ENCODE assay signal across 8 cellular contexts in the genomic region with DNA sequence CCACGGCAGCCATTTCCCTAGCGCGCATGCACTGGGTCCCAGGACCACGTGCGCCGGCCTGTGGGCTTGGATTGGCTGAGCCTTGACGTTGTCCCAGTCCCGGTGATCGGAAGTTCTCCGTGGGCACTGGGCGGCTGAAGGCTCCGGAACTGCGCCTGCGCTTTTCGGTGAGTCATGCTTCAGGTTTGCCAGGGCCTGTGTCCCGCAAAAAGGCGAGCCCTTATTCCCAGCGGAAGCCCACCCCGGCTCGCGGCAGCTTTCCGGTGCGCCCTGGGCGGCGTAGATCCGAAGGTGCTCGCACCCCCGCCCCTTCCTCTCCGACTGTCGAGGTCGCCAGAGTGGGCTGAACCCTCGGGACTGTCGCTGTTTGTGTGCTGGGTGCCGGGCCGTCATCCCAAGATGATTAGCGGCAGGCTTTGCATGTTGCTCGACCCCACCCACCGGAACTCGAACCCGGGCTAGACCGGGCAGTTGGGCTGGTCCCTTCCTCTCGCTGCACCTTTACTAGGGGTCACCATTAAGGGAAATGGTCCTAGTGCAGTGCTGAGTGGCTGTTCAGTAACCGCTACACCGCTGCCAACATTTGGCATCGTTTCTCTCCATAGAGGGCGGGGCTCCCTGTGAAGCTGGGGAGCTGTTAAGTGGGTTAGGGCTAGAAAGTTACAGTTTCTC. TPM values are rescaled to one million over a fixed set of nuclear protein-coding genes. Genes with fewer than 3 reads are reported as not detected.
DNase-seq lines count a peak whose midpoint lies in the region; ATAC-seq and TF ChIP-seq lines count a peak whose summit lies in the region.

A gene with protein sequence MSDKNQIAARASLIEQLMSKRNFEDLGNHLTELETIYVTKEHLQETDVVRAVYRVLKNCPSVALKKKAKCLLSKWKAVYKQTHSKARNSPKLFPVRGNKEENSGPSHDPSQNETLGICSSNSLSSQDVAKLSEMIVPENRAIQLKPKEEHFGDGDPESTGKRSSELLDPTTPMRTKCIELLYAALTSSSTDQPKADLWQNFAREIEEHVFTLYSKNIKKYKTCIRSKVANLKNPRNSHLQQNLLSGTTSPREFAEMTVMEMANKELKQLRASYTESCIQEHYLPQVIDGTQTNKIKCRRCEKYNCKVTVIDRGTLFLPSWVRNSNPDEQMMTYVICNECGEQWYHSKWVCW (plus strand): TSS at position 120 of the 672 bp plus-strand sequence. CDS start 9,368 bp downstream, outside the sequence.

- peaks cover 13% of the 10 kb centered on the region; the same call in 1 of the 2 replicates for H3K79me2 ChIP-seq in SU-DHL-6 (ENCODE audit: insufficient read depth, low read length)

- TF ChIP-seq CTCF in GM12865 (IDR thresholded peaks at IDR 0.05; ENCODE audit: insufficient read depth, low read depth, low read length, missing control alignments) (no peak), SU-DHL-6 (IDR thresholded peaks at IDR 0.05; ENCODE audit: insufficient read depth, low read length, poor library complexity, severe bottlenecking) (no peak), osteocyte (IDR thresholded peaks at IDR 0.05) (no peak)

- H3F3A ChIP-seq in SU-DHL-6 (ENCODE audit: insufficient read depth), result no peaks in the 10 kb centered on the region

- intact Hi-C loops in Right ventricle myocardium inferior (cut with DNase I), result loop anchor here (2.0 to 10.0 kb wide), 2 partner anchors 378 to 678 kb away; a partner anchor contains a TSS

- H3K27ac Mint-ChIP-seq in activated naive CD8-positive, alpha-beta T cell treated with anti-CD3 and anti-CD28 coated beads, Interleukin-2, amount 50 U/mL, for 24 hours, result peak within 1 kb of the TSS; percentile 86
- peak within 1 kb of the TSS; percentile 93 for H3K27ac Mint-ChIP-seq in osteocyte (ENCODE audit: unreplicated experiment)

- H3K4me1 Mint-ChIP-seq in activated naive CD8-positive, alpha-beta T cell treated with anti-CD3 and anti-CD28 coated beads, Interleukin-2, amount 50 U/mL, for 24 hours, result peaks cover 15% of the 10 kb centered on the region
- H3K4me1 Mint-ChIP-seq in osteocyte (ENCODE audit: unreplicated experiment), result peaks cover 5% of the 10 kb centered on the region

- no peaks in the 10 kb centered on the region for H3K9me2 ChIP-seq in SU-DHL-6 (replicated peaks; ENCODE audit: insufficient read depth, low read length)

- no peaks in the 10 kb centered on the region for H4K20me1 ChIP-seq in SU-DHL-6 (ENCODE audit: low read depth, low read length)

- 1% methylated on average over 46 of the region's 46 CpGs for WGBS in thymus

- H3K27me3 ChIP-seq in SU-DHL-6 (ENCODE audit: low read length), result no peaks in the 10 kb centered on the region
- no peaks in the 10 kb centered on the region for H3K27me3 ChIP-seq in thymus (ENCODE audit: control insufficient read depth, insufficient read depth)

- DNase-seq in GM12865 (ENCODE audit: low read depth) (peak; percentile 97), NCI-H1105 treated with DMSO at 0.1 percent for 48 hours (lab: John Stamatoyannopoulos, UW) (peak; percentile 91), Right ventricle myocardium inferior (ENCODE audit: missing footprints) (peak; percentile 97), osteocyte (ENCODE audit: extremely low spot score, unreplicated experiment) (peak; percentile 98)
- peak; percentile 89 for DNase-seq in activated naive CD8-positive, alpha-beta T cell treated with anti-CD3 and anti-CD28 coated beads, Interleukin-2, amount 50 U/mL, for 24 hours

- peak within 1 kb of the TSS; percentile 85 for H3K4me2 ChIP-seq in SU-DHL-6 (ENCODE audit: low read depth, low read length, poor library complexity, severe bottlenecking)

- ATAC-seq in HG02678 (IDR thresholded peaks at IDR 0.05; ENCODE audit: unreplicated experiment) (peak; percentile 93), Right ventricle myocardium inferior (peak; percentile 100)
- peak; percentile 94 for ATAC-seq in activated naive CD8-positive, alpha-beta T cell treated with anti-CD3 and anti-CD28 coated beads, Interleukin-2, amount 50 U/mL, for 24 hours

- no peaks in the 10 kb centered on the region for H3K4me1 ChIP-seq in thymus (ENCODE audit: control insufficient read depth, insufficient read depth, low read length)

- peak within 1 kb of the TSS; percentile 81 for H3K4me3 Mint-ChIP-seq in activated naive CD8-positive, alpha-beta T cell treated with anti-CD3 and anti-CD28 coated beads, Interleukin-2, amount 50 U/mL, for 24 hours
- H3K4me3 Mint-ChIP-seq in osteocyte (ENCODE audit: unreplicated experiment), result peak within 1 kb of the TSS; percentile 83

- H3K27ac ChIP-seq in SU-DHL-6 (ENCODE audit: low read depth, low read length) (peak within 1 kb of the TSS; percentile 77), thymus (ENCODE audit: low read depth) (peak within 1 kb of the TSS; percentile 95)

- peak within 1 kb of the TSS; percentile 61 for H3K9ac ChIP-seq in SU-DHL-6 (ENCODE audit: low read length)

- H3K9me3 ChIP-seq in SU-DHL-6 (ENCODE audit: insufficient read depth, low read length) (no peaks in the 10 kb centered on the region), thymus (ENCODE audit: control insufficient read depth) (no peaks in the 10 kb centered on the region)

- no peaks in the 10 kb centered on the region for H3K9me3 Mint-ChIP-seq in activated naive CD8-positive, alpha-beta T cell treated with anti-CD3 and anti-CD28 coated beads, Interleukin-2, amount 50 U/mL, for 24 hours
- no peaks in the 10 kb centered on the region for H3K9me3 Mint-ChIP-seq in osteocyte (ENCODE audit: unreplicated experiment)

- H3K36me3 ChIP-seq in SU-DHL-6 (ENCODE audit: low read length) (no peaks in the 10 kb centered on the region), thymus (ENCODE audit: control insufficient read depth, insufficient read depth) (peaks cover 5% of the 10 kb centered on the region)

- H3K36me3 Mint-ChIP-seq in activated naive CD8-positive, alpha-beta T cell treated with anti-CD3 and anti-CD28 coated beads, Interleukin-2, amount 50 U/mL, for 24 hours (ENCODE audit: low read depth), result no peaks in the 10 kb centered on the region
- H3K36me3 Mint-ChIP-seq in osteocyte (ENCODE audit: unreplicated experiment), result no peaks in the 10 kb centered on the region

- peak within 1 kb of the TSS; percentile 61 for H3K4me3 ChIP-seq in GM12865 (ENCODE audit: low read depth, low read length)
- H3K4me3 ChIP-seq in SU-DHL-6 (ENCODE audit: insufficient read depth, low read length, poor library complexity, severe bottlenecking), result peak within 1 kb of the TSS; percentile 52
- peak within 1 kb of the TSS; percentile 70 for H3K4me3 ChIP-seq in thymus (ENCODE audit: low read length)

- H3K27me3 Mint-ChIP-seq in activated naive CD8-positive, alpha-beta T cell treated with anti-CD3 and anti-CD28 coated beads, Interleukin-2, amount 50 U/mL, for 24 hours, result no peaks in the 10 kb centered on the region
- H3K27me3 Mint-ChIP-seq in osteocyte (ENCODE audit: unreplicated experiment), result no peaks in the 10 kb centered on the region

- H2AFZ ChIP-seq in SU-DHL-6 (ENCODE audit: low read depth, low read length, severe bottlenecking), result peak within 1 kb of the TSS; percentile 21

RNA-seq across cellular contexts. Expression of the gene that starts here (rescaled TPM):
- total RNA-seq in Right ventricle myocardium inferior (6.4 TPM), osteocyte (3.6 and 4.7 TPM in 2 replicates)
- polyA plus RNA-seq in thymus, result 6.9 TPM

Comparison
In these comparisons a context has a peak if more than half of its experiments do, and no peak if none do; other contexts are left out.
1. Peak in every context shown above with its lines: DNase-seq, ATAC-seq, H3K4me3 ChIP-seq and H3K27ac ChIP-seq.